ENCODE assay signal across 25 cellular contexts in genomic region chr12:27578689-27579372, GRCh38. TPM values are rescaled to one million over a fixed set of nuclear protein-coding genes. Genes with fewer than 3 reads are reported as not detected.
DNase-seq lines count a peak whose midpoint lies in the region; ATAC-seq and TF ChIP-seq lines count a peak whose summit lies in the region.
"Had no signal": no experiment of that assay in that cellular context is flagged by ENCODE, and none has a peak within 500 bp of the region (broad histone marks: within the 10 kb centered on the region; RNA-seq: fewer than 3 reads in every experiment).

No MANE protein-coding gene starts in this region.

- CTCF ChIA-PET in MCF 10A (lab: Yijun Ruan, JAX) (no interaction called here), HEK293T (lab: Yijun Ruan, JAX) (no interaction called here)

- H3K27ac ChIP-seq in breast epithelium (peak overlapping the region in 1 of 2 donors; percentile 20), right cardiac atrium (ENCODE audit: low read length) (peak overlapping the region; percentile 53), thyroid gland (peak overlapping the region in 2 of 3 donors; percentile 18 to 44)
- H3K27ac ChIP-seq: PC-9, skin epidermis had no signal

- H3K27ac Mint-ChIP-seq in MCF 10A (ENCODE audit: low read depth, unreplicated experiment), result peak overlapping the region; percentile 80
- H3K27ac Mint-ChIP-seq: natural killer cell treated with Interleukin-12 subunit alpha and Interleukin-12 subunit beta and Interleukin-15 and Interleukin-18, amount 100 ng/mL, for 72 hours; T-helper 17 cell had no signal

- H3K4me3 Mint-ChIP-seq in MCF 10A (ENCODE audit: unreplicated experiment), result no peak overlapping the region
- H3K4me3 Mint-ChIP-seq: natural killer cell treated with Interleukin-12 subunit alpha and Interleukin-12 subunit beta and Interleukin-15 and Interleukin-18, amount 100 ng/mL, for 72 hours; T-helper 17 cell had no signal

- no peak for TF ChIP-seq POLR2A in breast epithelium (IDR thresholded peaks at IDR 0.05)
- TF ChIP-seq POLR2A in thyroid gland (IDR thresholded peaks at IDR 0.05), result peak in 1 of 2 donors; percentile 3

- H3K27me3 ChIP-seq in breast epithelium (no peaks in the 10 kb centered on the region), right cardiac atrium (ENCODE audit: control insufficient read depth, insufficient read depth) (no peaks in the 10 kb centered on the region), thyroid gland (no peaks in the 10 kb centered on the region)
- H3K27me3 ChIP-seq: stomach had no signal

- no peaks in the 10 kb centered on the region for H3K9me3 ChIP-seq in breast epithelium
- H3K9me3 ChIP-seq in right cardiac atrium (ENCODE audit: control insufficient read depth, low read length), result no peaks in the 10 kb centered on the region
- H3K9me3 ChIP-seq in thyroid gland, result no peaks in the 10 kb centered on the region
- H3K9me3 ChIP-seq: stomach had no signal

- peaks cover 57% of the 10 kb centered on the region for H3K4me1 Mint-ChIP-seq in MCF 10A (ENCODE audit: insufficient read depth, unreplicated experiment)

- TF ChIP-seq CTCF in MCF 10A (IDR thresholded peaks at IDR 0.05; ENCODE audit: unreplicated experiment) (no peak), breast epithelium (IDR thresholded peaks at IDR 0.05) (no peak), thyroid gland (IDR thresholded peaks at IDR 0.05) (no peak)

- no peaks in the 10 kb centered on the region for H3K27me3 Mint-ChIP-seq in MCF 10A (ENCODE audit: insufficient read depth, unreplicated experiment)

- ATAC-seq in right cardiac atrium (peak; percentile 61 to 85), GM21619 (IDR thresholded peaks at IDR 0.05; ENCODE audit: unreplicated experiment) (no peak)
- ATAC-seq: K562; natural killer cell treated with Interleukin-12 subunit alpha and Interleukin-12 subunit beta and Interleukin-15 and Interleukin-18, amount 100 ng/mL, for 72 hours; T-helper 17 cell had no signal

- 61% methylated on average over 7 of the region's 7 CpGs for WGBS in right cardiac atrium
- 86 to 88% methylated on average over 7 of the region's 7 CpGs for WGBS in thyroid gland, 2 donors

- intact Hi-C loops in MCF 10A (cut with micrococcal nuclease), result no loop called here
- intact Hi-C loops in breast epithelium (cut with DNase I; ENCODE audit: low total_unique reads), result no loop called here
- intact Hi-C loops in right cardiac atrium (cut with DNase I), result no loop called here
- intact Hi-C loops in thyroid gland (cut with DNase I), result no loop called here

- H3K4me1 ChIP-seq in breast epithelium (peaks cover 0 to 10% of the 10 kb centered on the region in 2 donors), right cardiac atrium (ENCODE audit: control insufficient read depth, insufficient read depth, low read length) (peaks cover 12% of the 10 kb centered on the region), thyroid gland (peaks cover 24 to 49% of the 10 kb centered on the region in 2 donors)

- H3K36me3 Mint-ChIP-seq in MCF 10A (ENCODE audit: insufficient read depth, unreplicated experiment), result peaks cover 4% of the 10 kb centered on the region
- H3K36me3 Mint-ChIP-seq: natural killer cell treated with Interleukin-12 subunit alpha and Interleukin-12 subunit beta and Interleukin-15 and Interleukin-18, amount 100 ng/mL, for 72 hours had no signal

- no TSS peak for BruUV-seq in MCF 10A (replicated peaks; lab: Mats Ljungman, UMichigan)

- H3K9me3 Mint-ChIP-seq in MCF 10A (ENCODE audit: unreplicated experiment), result no peaks in the 10 kb centered on the region
- H3K9me3 Mint-ChIP-seq: natural killer cell treated with Interleukin-12 subunit alpha and Interleukin-12 subunit beta and Interleukin-15 and Interleukin-18, amount 100 ng/mL, for 72 hours had no signal

- DNase-seq in MCF 10A (ENCODE audit: unreplicated experiment), result no peak
- no peak for DNase-seq in breast epithelium (ENCODE audit: low spot score in 2 of 2)
- peak; percentile 5 for DNase-seq in NCI-H69 (lab: John Stamatoyannopoulos, UW)
- no peak for DNase-seq in right cardiac atrium
- DNase-seq in thyroid gland, result no peak
- no peak for DNase-seq in NAMALWA (ENCODE audit: low spot score)
- no peak for DNase-seq in HEK293T (ENCODE audit: extremely low spot score)
- DNase-seq: 8988T; activated CD4-positive, alpha-beta T cell treated with anti-CD3 and anti-CD28 coated beads, Interleukin-2, amount 50 U/mL, for 1 hour; activated CD8-positive, alpha-beta memory T cell treated with anti-CD3 and anti-CD28 coated beads, Interleukin-2, amount 50 U/mL, for 48 hours; activated effector memory CD4-positive, alpha-beta T cell treated with Interleukin-2 at 50 U/mL for 16 hours; foreskin fibroblast; kidney; midbrain; NCI-H187; NCI-H2227 treated with DMSO at 0.1 percent for 48 hours; PC-9; posterior cingulate gyrus; stimulated activated CD4-positive, alpha-beta T cell treated with anti-CD3 and anti-CD28 coated beads, Interleukin-4, amount 100 ng/mL, for 24 hours; stomach; T-helper 17 cell had no signal

- POLR2A ChIA-PET in MCF 10A (lab: Yijun Ruan, JAX) (interaction anchor here (0.6 to 3.0 kb wide), 4 partner anchors 10 to 51 kb away, joined by 3 to 11 read pairs (median 4); no protein-coding TSS in a partner anchor), HEK293T (lab: Yijun Ruan, JAX) (no interaction called here)

- H3K36me3 ChIP-seq in breast epithelium (no peaks in the 10 kb centered on the region), thyroid gland (no peaks in the 10 kb centered on the region)

- H3K4me3 ChIP-seq in breast epithelium (no peak overlapping the region), right cardiac atrium (ENCODE audit: low read length) (no peak overlapping the region), thyroid gland (replicated peaks in 1 of 3) (no peak overlapping the region)
- H3K4me3 ChIP-seq: K562, PC-9, skin epidermis, stomach had no signal

TF ChIP-seq in HEK293T, 16 proteins besides CTCF, POLR2A, EP300 and RAD21:
- TF ChIP-seq TARDBP (IDR thresholded peaks at IDR 0.05) (no peak), PKNOX1 (IDR thresholded peaks at IDR 0.05) (no peak), NFRKB (IDR thresholded peaks at IDR 0.05) (no peak), ZNF384 (IDR thresholded peaks at IDR 0.05) (no peak), FOXK2 (IDR thresholded peaks at IDR 0.05) (no peak), CTBP1 (IDR thresholded peaks at IDR 0.05; ENCODE audit: borderline replicate concordance) (no peak), BHLHE40 (IDR thresholded peaks at IDR 0.05; ENCODE audit: borderline replicate concordance) (no peak), SP1 (IDR thresholded peaks at IDR 0.05) (no peak), ELF4 (IDR thresholded peaks at IDR 0.05) (no peak), ARNT (IDR thresholded peaks at IDR 0.05) (no peak), LEF1 (IDR thresholded peaks at IDR 0.05; ENCODE audit: borderline replicate concordance) (no peak), HDGF (IDR thresholded peaks at IDR 0.05; ENCODE audit: borderline replicate concordance) (no peak), FOXA1 (IDR thresholded peaks at IDR 0.05) (no peak), SUZ12 (IDR thresholded peaks at IDR 0.05) (no peak), FOXM1 (IDR thresholded peaks at IDR 0.05; ENCODE audit: borderline replicate concordance) (no peak), L3MBTL2 (conservative IDR thresholded peaks at IDR 0.05) (no peak)

RNA-seq across cellular contexts. Expression of gene PPFIBP1, which starts 54.8 kb away (rescaled TPM):
- total RNA-seq in MCF 10A (2022) (82.6 and 87.7 TPM in 2 replicates), breast epithelium (10 to 100 TPM; 34.4 to 86.5 (median 84.0) TPM), right cardiac atrium (100 to 1,000 TPM in 2 of 4 donors, 10 to 100 TPM in 2; 72.4 to 176 (median 94.8) TPM), thyroid gland (100 to 1,000 TPM; 135 to 199 (median 167) TPM)
- 26.4 TPM for polyA plus RNA-seq in right cardiac atrium
